In the genomic region with DNA sequence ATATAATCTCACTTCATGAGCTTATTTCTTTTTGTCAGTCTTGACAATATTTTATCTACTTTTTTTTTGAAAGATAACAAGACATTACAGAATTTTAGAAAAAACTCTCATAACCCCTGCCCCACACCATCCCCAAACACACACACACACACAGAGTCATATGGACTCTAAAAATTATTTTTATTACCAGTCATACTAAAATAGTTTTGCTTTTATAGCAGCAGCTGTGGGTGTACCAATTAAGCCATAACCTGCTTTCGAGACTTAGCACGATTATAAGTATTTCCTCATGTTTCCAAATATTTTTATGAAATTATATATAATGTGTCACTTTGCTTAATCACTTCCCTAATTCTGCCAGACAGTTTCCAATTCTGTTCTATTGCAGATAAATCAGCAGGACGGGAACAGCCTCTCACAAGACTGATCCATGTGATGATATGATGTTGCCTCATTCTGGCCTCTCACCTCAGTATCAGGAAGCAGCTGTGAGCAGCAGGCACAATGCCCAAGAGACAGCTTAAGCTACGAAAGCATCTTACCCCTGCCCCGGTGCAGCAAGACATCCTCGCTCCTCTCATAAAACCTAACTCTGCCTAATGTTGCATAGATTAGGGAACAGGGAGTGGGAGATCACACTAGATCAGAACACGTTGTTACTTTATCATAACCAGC, we compare ENCODE assay signal across 9 cellular contexts. TPM values are rescaled to one million over a fixed set of nuclear protein-coding genes. Genes with fewer than 3 reads are reported as not detected.
DNase-seq lines count a peak whose midpoint lies in the region; ATAC-seq, FAIRE-seq and TF ChIP-seq lines count a peak whose summit lies in the region.
"Had no signal": no experiment of that assay in that cellular context is flagged by ENCODE, and none has a peak within 500 bp of the region (broad histone marks: within the 10 kb centered on the region; RNA-seq: fewer than 3 reads in every experiment).

No MANE protein-coding gene starts in this region.

- H3K27ac ChIP-seq in CD4-positive, alpha-beta T cell (ENCODE audit: low read depth, low read length): no peak overlapping the region
- H3K27ac ChIP-seq in esophagus muscularis mucosa (replicated peaks in 1 of 4) (peak overlapping the region in 3 of 4 donors; percentile 10 to 47 (median 31)), neutrophil (peak overlapping the region; percentile 56)

- peaks cover 72% of the 10 kb centered on the region for H3K36me3 Mint-ChIP-seq in CD4-positive, alpha-beta T cell (ENCODE audit: low read depth)

- no peak for TF ChIP-seq POLR2A in esophagus muscularis mucosa (IDR thresholded peaks at IDR 0.05; ENCODE audit: low read depth)

- no peak for TF ChIP-seq EP300 in esophagus muscularis mucosa (IDR thresholded peaks at IDR 0.05)

- peaks cover 73% of the 10 kb centered on the region for H3K4me1 Mint-ChIP-seq in CD4-positive, alpha-beta T cell (ENCODE audit: low read depth)

- H3K9me3 Mint-ChIP-seq in CD4-positive, alpha-beta T cell: no peaks in the 10 kb centered on the region

- no peak for FAIRE-seq in frontal cortex (lab: Jason Lieb, UNC)

- no peak overlapping the region for H3K4me3 Mint-ChIP-seq in CD4-positive, alpha-beta T cell

- 48% methylated on average over 7 of the region's 7 CpGs for WGBS in esophagus muscularis mucosa

- H3K4me1 ChIP-seq in esophagus muscularis mucosa (peaks cover 17 to 67% (median 39%) of the 10 kb centered on the region in 4 donors), neutrophil (ENCODE audit: control insufficient read depth in 1 of 2, insufficient read depth in 1 of 2, low read depth in 1 of 2, low read length in 1 of 2) (peaks cover 7 to 10% of the 10 kb centered on the region in 2 experiments)

- H3K27me3 Mint-ChIP-seq in CD4-positive, alpha-beta T cell: no peaks in the 10 kb centered on the region

- H3K27ac Mint-ChIP-seq in CD4-positive, alpha-beta T cell: peak overlapping the region; percentile 55

- H3K4me3 ChIP-seq in esophagus muscularis mucosa: no peak overlapping the region
- no peak overlapping the region for H3K4me3 ChIP-seq in neutrophil (ENCODE audit: low read depth in 1 of 2, low read length in 1 of 2)

- H3K36me3 ChIP-seq in esophagus muscularis mucosa (peaks cover 11 to 67% (median 51%) of the 10 kb centered on the region in 4 donors), neutrophil (peaks cover 49% of the 10 kb centered on the region)

- TF ChIP-seq CTCF in CD4-positive, alpha-beta T cell (IDR thresholded peaks at IDR 0.05): no peak
- TF ChIP-seq CTCF in esophagus muscularis mucosa (IDR thresholded peaks at IDR 0.05) (no peak), neutrophil (IDR thresholded peaks at IDR 0.05) (no peak)

- CTCF ChIA-PET in CD4-positive, alpha-beta T cell (lab: Charles Lee): no interaction called here

- no peaks in the 10 kb centered on the region for H3K27me3 ChIP-seq in CD4-positive, alpha-beta T cell (ENCODE audit: control insufficient read depth, insufficient read depth, low read length)
- H3K27me3 ChIP-seq in esophagus muscularis mucosa (no peaks in the 10 kb centered on the region), neutrophil (no peaks in the 10 kb centered on the region)

- no peak for DNase-seq in CD4-positive, alpha-beta T cell
- peak; percentile 62 for DNase-seq in NCI-H524 treated with DMSO at 0.1 percent for 48 hours (lab: John Stamatoyannopoulos, UW)
- no peak for DNase-seq in esophagus muscularis mucosa (ENCODE audit: extremely low spot score)
- no peak for DNase-seq in T1000 (lab: John Stamatoyannopoulos, UW)
- no peak for DNase-seq in frontal cortex (ENCODE audit: low spot score in 2 of 2)
- no peak for DNase-seq in OCI-M2 (lab: John Stamatoyannopoulos, UW; ENCODE audit: unreplicated experiment)

- no peaks in the 10 kb centered on the region for H3K9me3 ChIP-seq in CD4-positive, alpha-beta T cell (ENCODE audit: control insufficient read depth, low read length)
- H3K9me3 ChIP-seq in esophagus muscularis mucosa (no peaks in the 10 kb centered on the region), neutrophil (no peaks in the 10 kb centered on the region)

- POLR2A ChIA-PET in CD4-positive, alpha-beta T cell (lab: Charles Lee): no interaction called here

- no peak for ATAC-seq in CD4-positive, alpha-beta T cell (ENCODE audit: poor library complexity)
- ATAC-seq in GM18511 (IDR thresholded peaks at IDR 0.05; ENCODE audit: unreplicated experiment): no peak

- intact Hi-C loops in CD4-positive, alpha-beta T cell (cut with DNase I, micrococcal nuclease): loop anchor here (5.0 to 10.0 kb wide), 2 partner anchors 554 to 557 kb away; a partner anchor contains a TSS
- intact Hi-C loops in esophagus muscularis mucosa (cut with DNase I): loop anchor here (10.0 kb wide), 2 partner anchors 557 to 727 kb away; a partner anchor contains a TSS

RNA-seq across cellular contexts. Expression of a gene that starts 7.0 kb away (rescaled TPM):
- 10 to 100 TPM; 26.6 to 27.3 TPM for total RNA-seq in CD4-positive, alpha-beta T cell
- total RNA-seq in esophagus muscularis mucosa (10 to 100 TPM; 12.5 to 18.7 (median 15.7) TPM), frontal cortex (63.6 TPM)

RNA-seq across cellular contexts. Expression of a gene that starts 21.5 kb away (rescaled TPM):
- not detected for total RNA-seq in CD4-positive, alpha-beta T cell
- total RNA-seq in esophagus muscularis mucosa: not detected
- total RNA-seq in frontal cortex: not detected
- total RNA-seq: RPMI7951 had no signal

RNA-seq across cellular contexts. Expression of a gene that starts 32.7 kb away (rescaled TPM):
- not detected for total RNA-seq in CD4-positive, alpha-beta T cell
- not detected for total RNA-seq in esophagus muscularis mucosa
- not detected for total RNA-seq in frontal cortex
- total RNA-seq: RPMI7951 had no signal
